ENCODE assay signal across 27 cellular contexts in the genomic region with DNA sequence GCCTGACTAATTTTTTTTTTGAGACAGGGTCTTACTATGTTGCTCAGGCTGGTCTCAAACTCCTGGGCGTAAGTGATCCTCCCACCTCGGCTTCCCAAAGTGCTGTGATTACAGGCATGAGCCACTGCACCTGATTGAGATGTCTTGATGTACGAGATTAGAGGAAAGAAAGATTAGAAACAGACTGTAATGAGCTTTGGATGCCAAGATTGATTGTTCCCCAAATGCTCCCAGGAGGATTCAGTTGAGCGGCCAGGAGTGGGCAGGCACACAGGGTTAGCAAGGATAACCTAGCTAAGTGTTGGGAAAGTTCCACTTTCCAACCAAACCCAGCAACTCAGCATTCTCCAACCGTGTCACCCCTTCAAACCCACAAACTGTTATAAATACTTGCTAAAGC.
A peak's percentile ranks its signal among the peaks of the same experiment; 100 is the strongest.
DNase-seq lines count a peak whose midpoint lies in the region; TF ChIP-seq lines count a peak whose summit lies in the region.
"Had no signal": no experiment of that assay in that cellular context is flagged by ENCODE, and none has a peak within 500 bp of the region (broad histone marks: within the 10 kb centered on the region; RNA-seq: fewer than 3 reads in every experiment).

No MANE protein-coding gene starts in this region.

- peaks cover 62% of the 10 kb centered on the region for H3K4me1 Mint-ChIP-seq in glutamatergic neuron (ENCODE audit: low read depth, unreplicated experiment)

- H3K4me1 ChIP-seq in HEK293 (ENCODE audit: control insufficient read depth, insufficient read depth, low read length) (no peaks in the 10 kb centered on the region), thyroid gland (no peaks in the 10 kb centered on the region)

- peaks cover 19% of the 10 kb centered on the region for H3K9me3 Mint-ChIP-seq in glutamatergic neuron (ENCODE audit: unreplicated experiment)
- H3K9me3 Mint-ChIP-seq: CD4-positive, alpha-beta memory T cell had no signal

- H3K27ac ChIP-seq in HEK293 (ENCODE audit: extremely low read depth, low read depth, low read length) (no peak overlapping the region), thyroid gland (no peak overlapping the region)
- H3K27ac ChIP-seq: PC-9, SJCRH30 had no signal

- H3K4me3 ChIP-seq in HEK293 (ENCODE audit: low read depth, low read length), result no peak overlapping the region
- no peak overlapping the region for H3K4me3 ChIP-seq in thyroid gland (replicated peaks in 1 of 3)
- H3K4me3 ChIP-seq: GM12878, PC-9, SJCRH30 had no signal

- DNase-seq in SK-N-DZ (ENCODE audit: low spot score) (peak; percentile 59), glutamatergic neuron (no peak), thyroid gland (peak; percentile 13 to 25), hypothalamus (lab: John Stamatoyannopoulos, UW) (no peak), SW480 (ENCODE audit: low spot score) (no peak)
- DNase-seq in stimulated activated CD4-positive, alpha-beta T cell treated with anti-CD3 and anti-CD28 coated beads, Interleukin-1b, Interleukin-23, amount 100 ng/mL, for 48 hours, result no peak
- DNase-seq: C1 segment of cervical spinal cord; CD4-positive, alpha-beta memory T cell; COR-L47; DMS 273 treated with DMSO at 0.1 percent for 48 hours; DMS79; EL; GDM1; H7; Karpas-422; NCI-H1092; NCI-H1417 treated with DMSO at 0.1 percent for 48 hours; NCI-H1694 treated with DMSO at 0.1 percent for 48 hours; NCI-H2081; NCI-H2171 treated with DMSO at 0.1 percent for 48 hours; NCI-H345; NCI-H510A treated with DMSO at 0.1 percent for 48 hours; NCI-H774; PC-9; SJCRH30 had no signal

- no peaks in the 10 kb centered on the region for H3K27me3 ChIP-seq in thyroid gland

- POLR2A ChIA-PET in HEK293 (lab: Yijun Ruan, JAX), result no interaction called here

- TF ChIP-seq CTCF in HEK293 (tag by site-specific recombination; IDR thresholded peaks at IDR 0.05) (no peak), glutamatergic neuron (IDR thresholded peaks at IDR 0.05; ENCODE audit: partially characterized antibody, unreplicated experiment) (no peak), thyroid gland (IDR thresholded peaks at IDR 0.05) (no peak)

- WGBS in thyroid gland, 2 donors, result 64 to 75% methylated on average over 5 of the region's 5 CpGs

- H3K36me3 ChIP-seq in HEK293 (ENCODE audit: control insufficient read depth in 2 of 2, insufficient read depth in 1 of 2, low read length in 2 of 2) (no peaks in the 10 kb centered on the region), thyroid gland (no peaks in the 10 kb centered on the region)
- H3K36me3 ChIP-seq: SJCRH30 had no signal

- H3K4me3 Mint-ChIP-seq in glutamatergic neuron (ENCODE audit: unreplicated experiment), result peak overlapping the region; percentile 46
- H3K4me3 Mint-ChIP-seq: CD4-positive, alpha-beta memory T cell had no signal

- CTCF ChIA-PET in HEK293 (lab: Yijun Ruan, JAX), result interaction anchor here (0.6 to 1.0 kb wide), 2 partner anchors 116 to 206 kb away, joined by 3 to 6 read pairs; no protein-coding TSS in a partner anchor

- H3K27ac Mint-ChIP-seq in glutamatergic neuron (ENCODE audit: unreplicated experiment), result peak overlapping the region; percentile 79

- no peaks in the 10 kb centered on the region for H3K9me3 ChIP-seq in HEK293 (ENCODE audit: control insufficient read depth, insufficient read depth, low read depth, low read length)
- no peaks in the 10 kb centered on the region for H3K9me3 ChIP-seq in thyroid gland
- H3K9me3 ChIP-seq: SJCRH30 had no signal

- intact Hi-C loops in thyroid gland (cut with DNase I), result no loop called here

- no peak for TF ChIP-seq POLR2A in thyroid gland (IDR thresholded peaks at IDR 0.05)

- H3K36me3 Mint-ChIP-seq in glutamatergic neuron (ENCODE audit: unreplicated experiment), result no peaks in the 10 kb centered on the region
- H3K36me3 Mint-ChIP-seq: CD4-positive, alpha-beta memory T cell had no signal

- peaks cover 10% of the 10 kb centered on the region for H3K27me3 Mint-ChIP-seq in glutamatergic neuron (ENCODE audit: unreplicated experiment)

TF ChIP-seq in HEK293, 187 proteins besides CTCF, POLR2A, EP300 and RAD21:
- TF ChIP-seq ZNF610 (tag by site-specific recombination; IDR thresholded peaks at IDR 0.05; ENCODE audit: borderline replicate concordance), result no peak
- TF ChIP-seq OSR2 (tag by site-specific recombination; IDR thresholded peaks at IDR 0.05), result peak; percentile 68

Comparison
In these comparisons a context has a peak if more than half of its experiments do, and no peak if none do; other contexts are left out.
1. DNase-seq: peak in SK-N-DZ (single experiment) and thyroid gland (2 of 2); none in glutamatergic neuron (single experiment), hypothalamus (0 of 51), stimulated activated CD4-positive, alpha-beta T cell treated with anti-CD3 and anti-CD28 coated beads, Interleukin-1b, Interleukin-23, amount 100 ng/mL, for 48 hours (single experiment) and SW480 (single experiment).